In the genomic region with DNA sequence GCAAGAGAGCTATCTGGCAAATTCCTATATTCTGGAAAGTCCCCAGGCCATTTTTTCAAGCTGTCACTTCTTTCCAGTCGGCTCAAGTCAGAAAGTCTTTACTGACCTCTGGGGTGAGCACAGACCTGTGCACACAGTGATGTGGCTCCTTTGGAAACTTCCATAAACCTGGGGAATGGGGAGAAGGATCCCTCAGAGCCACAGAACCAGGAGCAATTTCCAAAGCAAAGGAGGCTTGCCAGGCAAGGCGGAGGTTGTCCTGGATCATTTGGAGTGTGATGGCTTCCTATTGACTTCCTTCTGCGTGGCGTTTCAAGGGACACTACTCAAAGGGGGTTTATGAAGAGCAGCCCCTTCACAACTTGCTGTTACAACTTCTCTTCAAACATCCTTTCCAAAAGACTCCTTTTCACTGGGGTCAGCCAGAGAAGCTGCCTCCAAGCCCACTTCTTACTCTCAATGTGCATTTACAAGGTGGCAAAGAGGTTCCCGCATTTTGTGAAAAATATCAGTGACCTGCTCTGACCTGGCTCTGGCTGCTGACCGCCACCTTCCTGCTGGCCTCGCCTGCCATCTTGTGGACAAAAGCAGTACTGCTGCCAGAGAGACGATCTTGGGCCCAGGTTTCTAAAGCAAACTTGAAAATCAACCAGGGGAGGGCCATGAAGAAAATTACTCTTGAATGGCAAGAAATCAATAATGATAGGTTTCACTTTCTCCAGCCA, we compare ENCODE assay signal across 8 cellular contexts. TPM values are rescaled to one million over a fixed set of nuclear protein-coding genes. Genes with fewer than 3 reads are reported as not detected.
A peak's percentile ranks its signal among the peaks of the same experiment; 100 is the strongest.
DNase-seq lines count a peak whose midpoint lies in the region; ATAC-seq and TF ChIP-seq lines count a peak whose summit lies in the region.

No MANE protein-coding gene starts in this region.

- H3K4me1 ChIP-seq in neural progenitor cell (no peaks in the 10 kb centered on the region), subcutaneous abdominal adipose tissue (ENCODE audit: control insufficient read depth in 5 of 5, insufficient read depth in 5 of 5, low read length in 5 of 5) (peaks cover 0 to 39% (median 26%) of the 10 kb centered on the region in 5 donors)

- H3F3A ChIP-seq in neural progenitor cell (ENCODE audit: low read depth), result no peaks in the 10 kb centered on the region

- peak; percentile 40 for ATAC-seq in HG03460 (IDR thresholded peaks at IDR 0.05; ENCODE audit: unreplicated experiment)

- no peaks in the 10 kb centered on the region for H3K9me3 ChIP-seq in neural progenitor cell (ENCODE audit: low read depth)
- H3K9me3 ChIP-seq in subcutaneous abdominal adipose tissue (ENCODE audit: control insufficient read depth in 5 of 5, low read length in 5 of 5), result no peaks in the 10 kb centered on the region

- H3K27ac Mint-ChIP-seq in neural progenitor cell, result no peak overlapping the region

- no peaks in the 10 kb centered on the region for H4K20me1 ChIP-seq in neural progenitor cell (ENCODE audit: low read depth)

- H3K27ac ChIP-seq in neural progenitor cell (no peak overlapping the region), subcutaneous abdominal adipose tissue (ENCODE audit: low read depth, low read length) (peak overlapping the region; percentile 21)

- no peak overlapping the region for H2AFZ ChIP-seq in neural progenitor cell (replicated peaks)

- H3K36me3 Mint-ChIP-seq in neural progenitor cell, result no peaks in the 10 kb centered on the region

- H3K4me3 Mint-ChIP-seq in neural progenitor cell, result no peak overlapping the region

- H3K4me2 ChIP-seq in neural progenitor cell, result no peak overlapping the region

- H3K4me1 Mint-ChIP-seq in neural progenitor cell, result peaks cover 7% of the 10 kb centered on the region

- H3K4me3 ChIP-seq in neural progenitor cell, result no peak overlapping the region
- H3K4me3 ChIP-seq in subcutaneous abdominal adipose tissue (ENCODE audit: low read depth in 1 of 5, low read length in 5 of 5), result peak overlapping the region in 1 of 5 donors; percentile 18

- peak; percentile 98 for TF ChIP-seq CTCF in neural progenitor cell (IDR thresholded peaks at IDR 0.05)

- H3K36me3 ChIP-seq in neural progenitor cell (no peaks in the 10 kb centered on the region), subcutaneous abdominal adipose tissue (ENCODE audit: control insufficient read depth in 5 of 5, insufficient read depth in 5 of 5, low read length in 5 of 5) (no peaks in the 10 kb centered on the region)

- no peaks in the 10 kb centered on the region for H3K79me2 ChIP-seq in neural progenitor cell (ENCODE audit: low read depth)

- no peak overlapping the region for H3K9ac ChIP-seq in neural progenitor cell
- no peak overlapping the region for H3K9ac ChIP-seq in subcutaneous abdominal adipose tissue (ENCODE audit: low read length in 5 of 5)

- peaks cover 3% of the 10 kb centered on the region for H3K27me3 Mint-ChIP-seq in neural progenitor cell (ENCODE audit: insufficient read depth, low read depth)

- no peaks in the 10 kb centered on the region for H3K9me3 Mint-ChIP-seq in neural progenitor cell

- DNase-seq in NCI-H2081 (lab: John Stamatoyannopoulos, UW) (peak; percentile 15 to 52), NCI-H2081 treated with DMSO at 0.1 percent for 48 hours (lab: John Stamatoyannopoulos, UW) (no peak), RKO (ENCODE audit: low spot score) (peak; percentile 50), activated T-helper 1 cell treated with Interleukin-2 at 50 U/mL for 16 hours (ENCODE audit: low read depth) (peak; percentile 49), fibroblast of the conjunctiva (ENCODE audit: low read depth) (peak; percentile 43), neural progenitor cell (ENCODE audit: low spot score) (peak; percentile 68)

- no peaks in the 10 kb centered on the region for H3K27me3 ChIP-seq in neural progenitor cell
- no peaks in the 10 kb centered on the region for H3K27me3 ChIP-seq in subcutaneous abdominal adipose tissue (ENCODE audit: control insufficient read depth in 5 of 5, insufficient read depth in 4 of 5, low read length in 5 of 5)

RNA-seq across cellular contexts. Expression of a gene that starts 18.2 kb away (rescaled TPM):
- not detected in 2 replicates for total RNA-seq in neural progenitor cell (ENCODE audit: low replicate concordance)
